In the genomic region with DNA sequence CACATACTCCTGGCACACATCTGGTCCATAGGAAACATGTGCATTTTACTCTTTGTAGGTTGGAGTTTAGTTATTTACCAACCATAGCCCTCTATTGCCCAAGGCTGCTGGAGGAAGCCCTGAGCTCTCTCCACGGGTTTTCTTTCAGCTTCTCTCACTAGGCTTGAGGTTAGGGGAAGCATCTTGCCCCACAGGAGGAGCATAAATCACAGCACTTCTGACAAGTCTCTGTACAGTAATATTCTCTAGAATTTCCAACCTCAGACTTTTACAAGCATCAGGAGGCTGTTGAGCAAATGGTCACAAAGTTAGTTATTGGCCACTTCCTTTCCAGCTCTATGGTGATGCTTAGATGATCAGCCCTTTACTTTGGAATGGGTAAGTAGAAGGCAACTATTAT, we compare ENCODE assay signal across 28 cellular contexts.
DNase-seq lines count a peak whose midpoint lies in the region; ATAC-seq and TF ChIP-seq lines count a peak whose summit lies in the region.
"Had no signal": no experiment of that assay in that cellular context is flagged by ENCODE, and none has a peak within 500 bp of the region (broad histone marks: within the 10 kb centered on the region; RNA-seq: fewer than 3 reads in every experiment).

No MANE protein-coding gene starts in this region.

- peaks cover 0 to 2% (median 0%) of the 10 kb centered on the region in 45 donors for H3K27me3 ChIP-seq in dorsolateral prefrontal cortex

- H3K4me3 ChIP-seq in fibroblast of villous mesenchyme (ENCODE audit: low read depth, low read length): no peak overlapping the region
- H3K4me3 ChIP-seq in dorsolateral prefrontal cortex: no peak overlapping the region

- intact Hi-C loops in dorsolateral prefrontal cortex (cut with DNase I): no loop called here

- TF ChIP-seq CTCF in fibroblast of villous mesenchyme (IDR thresholded peaks at IDR 0.05; ENCODE audit: insufficient read depth, low read depth, low read length) (no peak), dorsolateral prefrontal cortex (IDR thresholded peaks at IDR 0.05 in 54 of 56, conservative IDR thresholded peaks at IDR 0.05 in 2 of 56; ENCODE audit: low read depth in 1 of 56, partially characterized antibody in 56 of 56) (no peak)

- DNase-seq in A172 (ENCODE audit: low spot score) (peak; percentile 30), EL (peak; percentile 9), NCI-H226 (peak; percentile 16), fibroblast of villous mesenchyme (ENCODE audit: low read depth) (peak; percentile 66), NCI-H1105 (lab: John Stamatoyannopoulos, UW) (no peak), dorsolateral prefrontal cortex (no peak), HUDEP-2 (lab: John Stamatoyannopoulos, UW; ENCODE audit: unreplicated experiment in 76 of 76) (no peak)
- DNase-seq: 8988T; AML-193; C1 segment of cervical spinal cord; CD4-positive, alpha-beta memory T cell; COR-L47; DMS53; GDM1; H9; NCI-H1092 treated with DMSO at 0.1 percent for 48 hours; NCI-H146; NCI-H1930; NCI-H2107; NCI-H446; NCI-H526; NCI-H82; NK-92 treated with Interleukin-12 subunit alpha and Interleukin-12 subunit beta, amount 100 ng/mL, for 24 hours; SHP77; T-cell had no signal

- no peak for ATAC-seq in GM18511 (IDR thresholded peaks at IDR 0.05; ENCODE audit: unreplicated experiment)
- ATAC-seq: T-cell had no signal

- H3K27ac ChIP-seq in dorsolateral prefrontal cortex: no peak overlapping the region
- H3K27ac ChIP-seq: HL-60, RWPE1 had no signal

Comparison
In these comparisons a context has a peak if more than half of its experiments do, and no peak if none do; other contexts are left out.
1. DNase-seq: peak in A172 (single experiment), EL (single experiment), NCI-H226 (single experiment) and fibroblast of villous mesenchyme (single experiment); none in NCI-H1105 (single experiment), dorsolateral prefrontal cortex (0 of 10) and HUDEP-2 (0 of 76).